In the genomic region with DNA sequence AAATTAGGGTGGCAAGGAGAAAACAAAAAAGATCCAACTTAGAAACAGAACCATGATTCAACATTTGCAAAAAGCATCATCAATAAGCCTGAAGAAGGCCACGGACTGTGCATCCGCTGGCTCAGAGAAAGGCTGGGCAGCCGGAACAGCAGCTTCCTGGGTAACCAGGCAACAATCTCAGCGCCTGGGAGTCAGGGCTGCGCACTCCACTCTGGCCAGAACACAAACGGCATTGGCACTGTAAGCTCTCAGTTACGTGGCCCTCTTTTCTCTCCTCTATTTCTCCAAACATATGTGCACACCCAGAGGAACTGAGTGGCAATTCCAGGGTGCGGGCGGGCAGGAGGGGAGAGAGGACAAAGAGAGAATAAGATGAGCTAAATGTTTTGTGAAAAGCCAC, we compare ENCODE assay signal across 13 cellular contexts. TPM values are rescaled to one million over a fixed set of nuclear protein-coding genes. Genes with fewer than 3 reads are reported as not detected.
A peak's percentile ranks its signal among the peaks of the same experiment; 100 is the strongest.
DNase-seq lines count a peak whose midpoint lies in the region; ATAC-seq, FAIRE-seq and TF ChIP-seq lines count a peak whose summit lies in the region.
"Had no signal": no experiment of that assay in that cellular context is flagged by ENCODE, and none has a peak within 500 bp of the region (broad histone marks: within the 10 kb centered on the region; RNA-seq: fewer than 3 reads in every experiment).

No MANE protein-coding gene starts in this region.

- no peak overlapping the region for H3K4me2 ChIP-seq in K562 (ENCODE audit: insufficient read depth, low read length)

- no peak for TF ChIP-seq EP300 in K562 (IDR thresholded peaks at IDR 0.05; ENCODE audit: low read length)

- POLR2A ChIA-PET in K562 (lab: Yijun Ruan, JAX) (interaction anchor here (0.5 to 1.2 kb wide), 5 partner anchors 18 to 241 kb away, joined by 3 to 4 read pairs (median 3); no protein-coding TSS in a partner anchor), A673 (lab: Charles Lee; ENCODE audit: low non-redundant PET) (no interaction called here)

- no peaks in the 10 kb centered on the region for H3K9me3 ChIP-seq in K562 (replicated peaks; ENCODE audit: control insufficient read depth, insufficient read depth, low read depth, low read length)
- no peaks in the 10 kb centered on the region for H3K9me3 ChIP-seq in kidney (ENCODE audit: control insufficient read depth in 1 of 2, low read length in 2 of 2)
- H3K9me3 ChIP-seq in A673 (ENCODE audit: low read depth, low read length, poor library complexity, severe bottlenecking): no peaks in the 10 kb centered on the region

- CTCF ChIA-PET in K562 (lab: Yijun Ruan, JAX; ENCODE audit: low intra/inter-chr PET ratio): no interaction called here
- CTCF ChIA-PET in A673 (lab: Charles Lee): no interaction called here

- no peak for TF ChIP-seq POLR2A in K562 (conservative IDR thresholded peaks at IDR 0.05)

- H2AFZ ChIP-seq in K562 (ENCODE audit: low read depth, low read length): no peak overlapping the region

- H3K4me1 ChIP-seq in K562 (replicated peaks in 1 of 2; ENCODE audit: control insufficient read depth in 2 of 2, insufficient read depth in 2 of 2, low read length in 2 of 2): peaks cover 15% of the 10 kb centered on the region in 2 experiments; a peak in 4 of 5 replicates
- H3K4me1 ChIP-seq in kidney (ENCODE audit: control insufficient read depth in 1 of 2, insufficient read depth in 1 of 2, low read depth in 1 of 2, low read length in 2 of 2): peaks cover 20 to 29% of the 10 kb centered on the region in 2 donors
- no peaks in the 10 kb centered on the region for H3K4me1 ChIP-seq in A673 (ENCODE audit: insufficient read depth, low read length, poor library complexity, severe bottlenecking)

- H3K36me3 ChIP-seq in K562 (ENCODE audit: control insufficient read depth, insufficient read depth, low read length): peaks cover 69% of the 10 kb centered on the region; the same call in 2 of the 3 replicates
- H3K36me3 ChIP-seq in kidney (ENCODE audit: control insufficient read depth in 1 of 2, insufficient read depth in 2 of 2, low read length in 2 of 2): peaks cover 8 to 11% of the 10 kb centered on the region in 2 donors
- no peaks in the 10 kb centered on the region for H3K36me3 ChIP-seq in A673 (ENCODE audit: insufficient read depth, low read length, poor library complexity, severe bottlenecking)

- intact Hi-C loops in K562 (cut with micrococcal nuclease) (no loop called here), kidney (cut with DNase I) (no loop called here), A673 (cut with micrococcal nuclease; ENCODE audit: unreplicated experiment) (no loop called here)

- H3K79me2 ChIP-seq in K562 (ENCODE audit: control insufficient read depth, insufficient read depth, low read length): no peaks in the 10 kb centered on the region

- peak overlapping the region in 1 of 2 experiments; percentile 63; a peak in 2 of 4 replicates for H3K9ac ChIP-seq in K562 (ENCODE audit: insufficient read depth in 1 of 2, low read depth in 2 of 2, low read length in 2 of 2)
- H3K9ac ChIP-seq in kidney (ENCODE audit: low read length in 2 of 2): no peak overlapping the region

- peak; percentile 27 for DNase-seq in NCI-H2227 treated with DMSO at 0.1 percent for 48 hours (lab: John Stamatoyannopoulos, UW)
- no peak for DNase-seq in K562 (ENCODE audit: extremely low read depth in 1 of 4, low spot score in 3 of 4)
- DNase-seq in kidney: no peak
- peak; percentile 15 for DNase-seq in pulmonary artery endothelial cell (ENCODE audit: low read depth, low spot score)
- DNase-seq in NCI-H446 (lab: John Stamatoyannopoulos, UW): no peak
- no peak for DNase-seq in NCI-H1436 treated with DMSO at 0.1 percent for 48 hours (lab: John Stamatoyannopoulos, UW)
- no peak for DNase-seq in A673 (ENCODE audit: low spot score)
- DNase-seq: activated T-cell treated with anti-CD3 and anti-CD28 coated beads, Interleukin-2, amount 50 U/mL, for 1 hour; stimulated activated CD4-positive, alpha-beta T cell treated with anti-CD3 and anti-CD28 coated beads, Interleukin-1b, Interleukin-23, amount 100 ng/mL, for 48 hours had no signal

- no peak overlapping the region for H3K4me3 ChIP-seq in K562
- no peak overlapping the region for H3K4me3 ChIP-seq in kidney (ENCODE audit: low read length in 2 of 2)
- H3K4me3 ChIP-seq in A673 (ENCODE audit: low read depth, low read length, poor library complexity, severe bottlenecking): no peak overlapping the region

- no TSS peak for BruUV-seq in K562 (replicated peaks; lab: Mats Ljungman, UMichigan)
- BruUV-seq in A673 (replicated peaks; lab: Mats Ljungman, UMichigan): no TSS peak

- H3K27me3 ChIP-seq in K562 (ENCODE audit: control insufficient read depth in 2 of 2, insufficient read depth in 2 of 2, low read length in 2 of 2) (no peaks in the 10 kb centered on the region), A673 (replicated peaks; ENCODE audit: insufficient read depth, low read depth, low read length, poor library complexity) (no peaks in the 10 kb centered on the region)

- TF ChIP-seq CTCF in K562 (IDR thresholded peaks at IDR 0.05 in 2 of 3, conservative IDR thresholded peaks at IDR 0.05 in 1 of 3; ENCODE audit: insufficient read depth in 2 of 3, low read depth in 1 of 3, low read length in 3 of 3) (no peak), kidney (IDR thresholded peaks at IDR 0.05; ENCODE audit: borderline replicate concordance, extremely low read depth, insufficient read depth) (no peak), A673 (conservative IDR thresholded peaks at IDR 0.05; ENCODE audit: low read depth, low read length) (no peak)

- H3K9me1 ChIP-seq in K562 (ENCODE audit: control insufficient read depth, insufficient read depth, low read length): no peaks in the 10 kb centered on the region

- in situ Hi-C loops in K562 (cut with MboI): no loop called here

- no peak for FAIRE-seq in K562 (lab: Jason Lieb, UNC)
- no peak for FAIRE-seq in kidney (lab: Jason Lieb, UNC)
- FAIRE-seq: D721Med had no signal

- ATAC-seq in K562: no peak; the same call in 2 of the 3 replicates
- ATAC-seq in GM18498 (IDR thresholded peaks at IDR 0.05; ENCODE audit: unreplicated experiment): no peak

- whole genome bisulfite sequencing in K562 (ENCODE audit: insufficient coverage, low coverage, missing lambda C conversion rate): 59% methylated on average over 7 of the region's 9 CpGs

- TF ChIP-seq RAD21 in K562 (CRISPR knock-in tag; conservative IDR thresholded peaks at IDR 0.05 in 1 of 2, IDR thresholded peaks at IDR 0.05 in 1 of 2): no peak

- H3K27ac ChIP-seq in K562 (ENCODE audit: extremely low read depth, low read depth, low read length) (0 out of 3 replicates have a peak overlapping the region, but pooled peaks have one; percentile 4), kidney (ENCODE audit: low read depth in 2 of 2, low read length in 2 of 2) (peak overlapping the region; percentile 45 to 52), A673 (ENCODE audit: low read depth, low read length, poor library complexity, severe bottlenecking) (no peak overlapping the region)
- H3K27ac ChIP-seq: HL-60 had no signal

- no peaks in the 10 kb centered on the region for H4K20me1 ChIP-seq in K562 (replicated peaks; ENCODE audit: control insufficient read depth, insufficient read depth, low read length)

RNA-seq across cellular contexts. Expression of a gene that starts 6.4 kb away (rescaled TPM):
- total RNA-seq in K562 (2011; cell fraction: chromatin; rRNA removed; ENCODE audit: low replicate concordance): 26.6 and 66.9 TPM in 2 replicates
- 67.5 and 75.5 TPM in 2 replicates for total RNA-seq in K562 (2011; cell fraction: nucleolus; rRNA removed)
- total RNA-seq in K562 (2011; cell fraction: nucleoplasm; rRNA removed): 39.0 and 46.6 TPM in 2 replicates
- total RNA-seq in K562 (2014; rRNA removed) (20.3 and 20.8 TPM in 2 replicates), K562 (2014; rRNA removed; fragmentation: Illumina TruSeq; extraction: Trizol) (5.0 and 5.6 TPM in 2 replicates), K562 (2015; rRNA removed; fragmentation: Illumina TruSeq; extraction: Trizol) (10.4 and 11.2 TPM in 2 replicates), K562 (2021) (21.1 and 23.2 TPM in 2 replicates), kidney (41.2 TPM), pulmonary artery endothelial cell (14.3 and 16.2 TPM in 2 replicates), A673 (2021) (3.7 and 3.9 TPM in 2 replicates)
- polyA plus RNA-seq in K562 (2011; rRNA removed) (12.0 and 12.9 TPM in 2 replicates), K562 (2014; fragmentation: Illumina TruSeq; extraction: Trizol) (7.8 and 12.4 TPM in 2 replicates), K562 (2014; fragmentation: Nextera tagmentation; extraction: Ambion mirVana) (under 1 TPM; 0.65 to 0.87 TPM), K562 (2014; rRNA removed) (20.8 and 20.9 TPM in 2 replicates), kidney (ENCODE audit: insufficient read depth, low read depth, low replicate concordance) (37.0 TPM)
- polyA plus RNA-seq in K562 (2011; cell fraction: cytosol; rRNA removed): 9.1 and 31.3 TPM in 2 replicates
- 57.1 and 77.6 TPM in 2 replicates for polyA plus RNA-seq in K562 (2011; cell fraction: nucleus; rRNA removed)
- polyA plus RNA-seq in K562 (2012): 14.5 and 28.1 TPM in 2 replicates
- polyA minus RNA-seq in K562 (2011; rRNA and poly(A)+ RNA removed): 3.5 and 7.4 TPM in 2 replicates
- polyA minus RNA-seq in K562 (2011; cell fraction: cytosol; rRNA and poly(A)+ RNA removed): 9.6 and 12.1 TPM in 2 replicates
- polyA minus RNA-seq in K562 (2011; cell fraction: nucleus; rRNA and poly(A)+ RNA removed): 16.6 and 17.0 TPM in 2 replicates

RNA-seq across cellular contexts. Expression of a gene that starts 15.4 kb away (rescaled TPM):
- not detected in 2 replicates for total RNA-seq in K562 (2011; cell fraction: chromatin; rRNA removed; ENCODE audit: low replicate concordance)
- not detected in 2 replicates for total RNA-seq in K562 (2011; cell fraction: nucleolus; rRNA removed)
- not detected in 2 replicates for total RNA-seq in K562 (2011; cell fraction: nucleoplasm; rRNA removed)
- total RNA-seq in K562 (2014; rRNA removed) (not detected in 2 replicates), K562 (2014; rRNA removed; fragmentation: Illumina TruSeq; extraction: Trizol) (not detected in 2 replicates), K562 (2015; rRNA removed; fragmentation: Illumina TruSeq; extraction: Trizol) (not detected in 2 replicates), K562 (2021) (not detected in 2 replicates), kidney (not detected), pulmonary artery endothelial cell (not detected in 2 replicates), A673 (2021) (not detected in 2 replicates)
- polyA plus RNA-seq in K562 (2011; rRNA removed) (not detected in 2 replicates), K562 (2014; fragmentation: Illumina TruSeq; extraction: Trizol) (not detected in 2 replicates), K562 (2014; fragmentation: Nextera tagmentation; extraction: Ambion mirVana) (not detected), K562 (2014; rRNA removed) (not detected in 2 replicates), kidney (ENCODE audit: insufficient read depth, low read depth, low replicate concordance) (not detected)
- not detected in 2 replicates for polyA plus RNA-seq in K562 (2011; cell fraction: cytosol; rRNA removed)
- not detected in 2 replicates for polyA plus RNA-seq in K562 (2011; cell fraction: nucleus; rRNA removed)
- polyA plus RNA-seq in K562 (2012): not detected in 2 replicates
- not detected in 2 replicates for polyA minus RNA-seq in K562 (2011; rRNA and poly(A)+ RNA removed)
- polyA minus RNA-seq in K562 (2011; cell fraction: cytosol; rRNA and poly(A)+ RNA removed): not detected in 2 replicates
- not detected in 2 replicates for polyA minus RNA-seq in K562 (2011; cell fraction: nucleus; rRNA and poly(A)+ RNA removed)
- total RNA-seq: dermis microvascular lymphatic vessel endothelial cell had no signal

RNA-seq across cellular contexts. Expression of a gene that starts 19.8 kb away (rescaled TPM):
- 1.0 and 3.5 TPM in 2 replicates for total RNA-seq in K562 (2011; cell fraction: chromatin; rRNA removed; ENCODE audit: low replicate concordance)
- 2.5 TPM in 2 replicates for total RNA-seq in K562 (2011; cell fraction: nucleolus; rRNA removed)
- 2.0 and 2.2 TPM in 2 replicates for total RNA-seq in K562 (2011; cell fraction: nucleoplasm; rRNA removed)
- 0.50 and 0.98 TPM in 2 replicates for total RNA-seq in K562 (2014; rRNA removed)
- total RNA-seq in K562 (2014; rRNA removed; fragmentation: Illumina TruSeq; extraction: Trizol): 0.22 and 0.29 TPM in 2 replicates
- 0.36 and 0.49 TPM in 2 replicates for total RNA-seq in K562 (2015; rRNA removed; fragmentation: Illumina TruSeq; extraction: Trizol)
- 1.8 and 2.0 TPM in 2 replicates for total RNA-seq in K562 (2021)
- 0.72 and 0.79 TPM in 2 replicates for polyA plus RNA-seq in K562 (2011; rRNA removed)
- 0.68 and 2.6 TPM in 2 replicates for polyA plus RNA-seq in K562 (2011; cell fraction: cytosol; rRNA removed)
- polyA plus RNA-seq in K562 (2011; cell fraction: nucleus; rRNA removed): 1.2 and 4.0 TPM in 2 replicates
- polyA plus RNA-seq in K562 (2012): 0.24 and 1.0 TPM in 2 replicates
- polyA plus RNA-seq in K562 (2014; fragmentation: Illumina TruSeq; extraction: Trizol): 1.2 and 1.3 TPM in 2 replicates
- under 1 TPM; 0.10 to 0.14 TPM for polyA plus RNA-seq in K562 (2014; fragmentation: Nextera tagmentation; extraction: Ambion mirVana)
- 1.3 and 1.7 TPM in 2 replicates for polyA plus RNA-seq in K562 (2014; rRNA removed)
- polyA minus RNA-seq in K562 (2011; rRNA and poly(A)+ RNA removed): 0.45 and 1.1 TPM in 2 replicates
- polyA minus RNA-seq in K562 (2011; cell fraction: cytosol; rRNA and poly(A)+ RNA removed): 0.82 and 0.95 TPM in 2 replicates
- polyA minus RNA-seq in K562 (2011; cell fraction: nucleus; rRNA and poly(A)+ RNA removed): 0.44 and 0.94 TPM in 2 replicates
- total RNA-seq in kidney: 0.35 TPM
- polyA plus RNA-seq in kidney (ENCODE audit: insufficient read depth, low read depth, low replicate concordance): not detected
- 0.04 TPM in 1 of 2 replicates, not detected in the other for total RNA-seq in pulmonary artery endothelial cell
- total RNA-seq in A673 (2021): 0.28 TPM in 1 of 2 replicates, not detected in the other

RNA-seq across cellular contexts. Expression of a gene that starts 45.9 kb away (rescaled TPM):
- total RNA-seq in K562 (2011; cell fraction: chromatin; rRNA removed; ENCODE audit: low replicate concordance): 21.1 and 47.2 TPM in 2 replicates
- 33.4 and 35.0 TPM in 2 replicates for total RNA-seq in K562 (2011; cell fraction: nucleolus; rRNA removed)
- 29.4 and 31.1 TPM in 2 replicates for total RNA-seq in K562 (2011; cell fraction: nucleoplasm; rRNA removed)
- total RNA-seq in K562 (2014; rRNA removed) (79.2 and 125 TPM in 2 replicates), K562 (2014; rRNA removed; fragmentation: Illumina TruSeq; extraction: Trizol) (46.5 and 55.8 TPM in 2 replicates), K562 (2015; rRNA removed; fragmentation: Illumina TruSeq; extraction: Trizol) (106 and 107 TPM in 2 replicates), K562 (2021) (108 and 117 TPM in 2 replicates), kidney (159 TPM), pulmonary artery endothelial cell (105 and 116 TPM in 2 replicates), A673 (2021) (65.1 and 67.5 TPM in 2 replicates)
- polyA plus RNA-seq in K562 (2011; rRNA removed) (55.9 and 77.4 TPM in 2 replicates), K562 (2014; fragmentation: Illumina TruSeq; extraction: Trizol) (165 and 166 TPM in 2 replicates), K562 (2014; fragmentation: Nextera tagmentation; extraction: Ambion mirVana) (1 to 10 TPM; 1.7 to 2.2 TPM), K562 (2014; rRNA removed) (118 and 122 TPM in 2 replicates), kidney (ENCODE audit: insufficient read depth, low read depth, low replicate concordance) (286 TPM)
- polyA plus RNA-seq in K562 (2011; cell fraction: cytosol; rRNA removed): 85.9 and 208 TPM in 2 replicates
- 34.9 and 64.9 TPM in 2 replicates for polyA plus RNA-seq in K562 (2011; cell fraction: nucleus; rRNA removed)
- polyA plus RNA-seq in K562 (2012): 110 and 123 TPM in 2 replicates
- 20.1 and 45.6 TPM in 2 replicates for polyA minus RNA-seq in K562 (2011; rRNA and poly(A)+ RNA removed)
- polyA minus RNA-seq in K562 (2011; cell fraction: cytosol; rRNA and poly(A)+ RNA removed): 30.4 and 33.9 TPM in 2 replicates
- 7.9 and 8.3 TPM in 2 replicates for polyA minus RNA-seq in K562 (2011; cell fraction: nucleus; rRNA and poly(A)+ RNA removed)

Comparison
In these comparisons a context has a peak if more than half of its experiments do, and no peak if none do; other contexts are left out.
1. DNase-seq: peak in NCI-H2227 treated with DMSO at 0.1 percent for 48 hours (single experiment) and pulmonary artery endothelial cell (single experiment); none in K562 (0 of 4), kidney (single experiment), NCI-H446 (0 of 2), NCI-H1436 treated with DMSO at 0.1 percent for 48 hours (single experiment) and A673 (single experiment).